1 cellular context compared by ENCODE assay signal in genomic region chr14:75278422-75279152, GRCh38.
TF ChIP-seq lines count a peak whose summit lies in the region.

FOS (plus strand) TSS chr14:75278828; CDS start chr14:75278983, 155 bp downstream.

TF ChIP-seq in HEK293, 187 proteins besides CTCF, POLR2A, EP300 and RAD21 (continued from another document):
- TF ChIP-seq ZNF639 (tag by site-specific recombination; IDR thresholded peaks at IDR 0.05) = peak; percentile 49
- peak; percentile 60; the same call in 1 of the 2 replicates for TF ChIP-seq YY2 (tag by site-specific recombination; IDR thresholded peaks at IDR 0.05)
- peak; percentile 100 for TF ChIP-seq PRDM10 (tag by site-specific recombination; IDR thresholded peaks at IDR 0.05)
- TF ChIP-seq ZNF10 (tag by site-specific recombination; IDR thresholded peaks at IDR 0.05) = peak; percentile 38; the same call in 1 of the 2 replicates
- no peak for TF ChIP-seq MZF1 (tag by site-specific recombination; IDR thresholded peaks at IDR 0.05; ENCODE audit: borderline replicate concordance)
- peak; percentile 64 for TF ChIP-seq ATF2 (tag by site-specific recombination; IDR thresholded peaks at IDR 0.05; ENCODE audit: low read depth)
- TF ChIP-seq ELK4 (IDR thresholded peaks at IDR 0.05; ENCODE audit: borderline replicate concordance, low read depth, low read length) = peak; percentile 99
- peak; percentile 68 for TF ChIP-seq SP3 (tag by site-specific recombination; IDR thresholded peaks at IDR 0.05)
- TF ChIP-seq SP7 (tag by site-specific recombination; IDR thresholded peaks at IDR 0.05) = peak; percentile 74
- peak; percentile 17; the same call in 1 of the 2 replicates for TF ChIP-seq KLF9 (tag by site-specific recombination; IDR thresholded peaks at IDR 0.05; ENCODE audit: low read depth)
- TF ChIP-seq KLF17 (tag by site-specific recombination; IDR thresholded peaks at IDR 0.05) = peak; percentile 72; the same call in 1 of the 2 replicates
- peak; percentile 58; the same call in 1 of the 2 replicates for TF ChIP-seq ZBTB21 (tag by site-specific recombination; IDR thresholded peaks at IDR 0.05)
- TF ChIP-seq ZBTB44 (tag by site-specific recombination; IDR thresholded peaks at IDR 0.05) = 0 out of 2 replicates have a peak, but pooled peaks have one; percentile 3
- TF ChIP-seq ZNF660 (tag by site-specific recombination; IDR thresholded peaks at IDR 0.05) = 0 out of 2 replicates have a peak, but pooled peaks have one; percentile 49
- peak; percentile 43; the same call in 1 of the 2 replicates for TF ChIP-seq GLIS2 (tag by site-specific recombination; IDR thresholded peaks at IDR 0.05)
- no peak for TF ChIP-seq ZNF785 (tag by site-specific recombination; IDR thresholded peaks at IDR 0.05)
- TF ChIP-seq ZFP37 (tag by site-specific recombination; IDR thresholded peaks at IDR 0.05) = peak; percentile 73; the same call in 1 of the 2 replicates
- TF ChIP-seq ZNF830 (tag by site-specific recombination; IDR thresholded peaks at IDR 0.05; ENCODE audit: low read depth) = no peak
- no peak for TF ChIP-seq OVOL3 (tag by site-specific recombination; IDR thresholded peaks at IDR 0.05)
- TF ChIP-seq TCF7L2 (IDR thresholded peaks at IDR 0.05; ENCODE audit: borderline replicate concordance, low read depth, low read length) = peak; percentile 30; the same call in 1 of the 2 replicates
- no peak for TF ChIP-seq ZNF544 (tag by site-specific recombination; IDR thresholded peaks at IDR 0.05)
- no peak for TF ChIP-seq ZNF610 (tag by site-specific recombination; IDR thresholded peaks at IDR 0.05; ENCODE audit: borderline replicate concordance)
- TF ChIP-seq ZNF449 (tag by site-specific recombination; IDR thresholded peaks at IDR 0.05) = peak; percentile 15; the same call in 1 of the 2 replicates
- peak; percentile 83; the same call in 1 of the 2 replicates for TF ChIP-seq ZNF580 (tag by site-specific recombination; IDR thresholded peaks at IDR 0.05)
- peak; percentile 93 for TF ChIP-seq ZNF629 (tag by site-specific recombination; IDR thresholded peaks at IDR 0.05)
- 0 out of 2 replicates have a peak, but pooled peaks have one; percentile 21 for TF ChIP-seq ZNF664 (tag by site-specific recombination; IDR thresholded peaks at IDR 0.05)
- TF ChIP-seq ZNF692 (tag by site-specific recombination; IDR thresholded peaks at IDR 0.05) = peak; percentile 64; the same call in 1 of the 2 replicates
- 0 out of 2 replicates have a peak, but pooled peaks have one; percentile 57 for TF ChIP-seq ZFP41 (tag by site-specific recombination; IDR thresholded peaks at IDR 0.05; ENCODE audit: borderline replicate concordance)
